Comparison of ENCODE assay signal across 1 cellular context in genomic region chr10:28677889-28678686, GRCh38.
TF ChIP-seq lines count a peak whose summit lies in the region.

No MANE protein-coding gene starts in this region.

TF ChIP-seq in K562, 482 proteins besides CTCF, POLR2A, EP300 and RAD21 (continued from another document):
- peak; percentile 42 to 79; a peak in 2 of 4 replicates for TF ChIP-seq MLLT1 (IDR thresholded peaks at IDR 0.05)
- peak; percentile 69 for TF ChIP-seq BCOR (IDR thresholded peaks at IDR 0.05)
- TF ChIP-seq ZNF347 (CRISPR knock-in tag; IDR thresholded peaks at IDR 0.05; ENCODE audit: low read depth), result no peak
- no peak for TF ChIP-seq ZBTB33 (CRISPR knock-in tag; IDR thresholded peaks at IDR 0.05)
- no peak for TF ChIP-seq MYNN (IDR thresholded peaks at IDR 0.05)
- TF ChIP-seq MYNN (CRISPR knock-in tag; IDR thresholded peaks at IDR 0.05), result no peak
- TF ChIP-seq HMGN3 (IDR thresholded peaks at IDR 0.05; ENCODE audit: borderline replicate concordance, extremely low read depth, insufficient read length, low read depth, low read length), result peak; percentile 46
- TF ChIP-seq HDGF (IDR thresholded peaks at IDR 0.05), result peak; percentile 74; the same call in 1 of the 2 replicates
- TF ChIP-seq POLR2AphosphoS2 (IDR thresholded peaks at IDR 0.05; ENCODE audit: low read length), result no peak
- no peak for TF ChIP-seq CREB1 (IDR thresholded peaks at IDR 0.05)
- peak; percentile 13; the same call in 1 of the 2 replicates for TF ChIP-seq CREB1 (CRISPR knock-in tag; IDR thresholded peaks at IDR 0.05)
- TF ChIP-seq NR4A1 (CRISPR knock-in tag; IDR thresholded peaks at IDR 0.05), result no peak
- no peak for TF ChIP-seq NR4A1 (tag; IDR thresholded peaks at IDR 0.05)
- TF ChIP-seq AFF1 (IDR thresholded peaks at IDR 0.05; ENCODE audit: low read depth in 1 of 2, partially characterized antibody in 2 of 2), result no peak
- peak; percentile 91 for TF ChIP-seq MGA (IDR thresholded peaks at IDR 0.05)
- no peak for TF ChIP-seq E2F1 (CRISPR knock-in tag; IDR thresholded peaks at IDR 0.05)
- peak; percentile 4 for TF ChIP-seq U2AF1 (optimal IDR thresholded peaks at IDR 0.05; ENCODE audit: low read depth, low read length)
- TF ChIP-seq RBFOX2 (IDR thresholded peaks at IDR 0.05; ENCODE audit: low read depth, low read length), result peak; percentile 41
- TF ChIP-seq BRD4 (IDR thresholded peaks at IDR 0.05), result no peak
- peak; percentile 22 for TF ChIP-seq POLR2B (IDR thresholded peaks at IDR 0.05; ENCODE audit: low read depth, partially characterized antibody)
- 0 out of 2 replicates have a peak, but pooled peaks have one; percentile 20 for TF ChIP-seq NFXL1 (CRISPR knock-in tag; IDR thresholded peaks at IDR 0.05)
- TF ChIP-seq ZBTB26 (CRISPR knock-in tag; IDR thresholded peaks at IDR 0.05), result no peak
- TF ChIP-seq ZNF507 (tag; conservative IDR thresholded peaks at IDR 0.05), result no peak
- TF ChIP-seq HMG20B (CRISPR knock-in tag; IDR thresholded peaks at IDR 0.05), result no peak
- 0 out of 2 replicates have a peak, but pooled peaks have one; percentile 37 for TF ChIP-seq RBM14 (IDR thresholded peaks at IDR 0.05; ENCODE audit: borderline replicate concordance, insufficient read depth, low read depth, low read length)
- TF ChIP-seq HDAC1 (IDR thresholded peaks at IDR 0.05), result peak in 1 of 2 experiments; percentile 56; a peak in 2 of 4 replicates
- TF ChIP-seq SMAD4 (CRISPR knock-in tag; conservative IDR thresholded peaks at IDR 0.05), result 0 out of 2 replicates have a peak, but pooled peaks have one; percentile 19
- no peak for TF ChIP-seq DNMT1 (IDR thresholded peaks at IDR 0.05)
- 0 out of 2 replicates have a peak, but pooled peaks have one; percentile 28 for TF ChIP-seq ZNF12 (CRISPR knock-in tag; IDR thresholded peaks at IDR 0.05)
- no peak for TF ChIP-seq WHSC1 (IDR thresholded peaks at IDR 0.05; ENCODE audit: low read length)
